In genomic region chrX:19829817-19830216, GRCh38 we compare ENCODE assay signal across 1 cellular context.
TF ChIP-seq lines count a peak whose summit lies in the region.

No MANE protein-coding gene starts in this region.

TF ChIP-seq in GM12878, 131 proteins besides CTCF, POLR2A, EP300 and RAD21 (continued from another document):
- no peak for TF ChIP-seq ELK1 (IDR thresholded peaks at IDR 0.05; ENCODE audit: low read depth, low read length)
- TF ChIP-seq BCLAF1 (IDR thresholded peaks at IDR 0.05): no peak
- no peak for TF ChIP-seq POU2F2 (IDR thresholded peaks at IDR 0.05; ENCODE audit: borderline replicate concordance, low read depth, low read length)
- no peak for TF ChIP-seq REST (IDR thresholded peaks at IDR 0.05; ENCODE audit: low read depth, low read length)
- TF ChIP-seq MEF2A (IDR thresholded peaks at IDR 0.05; ENCODE audit: insufficient read depth, low read depth, low read length): no peak
- TF ChIP-seq BCL11A (IDR thresholded peaks at IDR 0.05; ENCODE audit: low read depth, low read length): no peak
